In the genomic region with DNA sequence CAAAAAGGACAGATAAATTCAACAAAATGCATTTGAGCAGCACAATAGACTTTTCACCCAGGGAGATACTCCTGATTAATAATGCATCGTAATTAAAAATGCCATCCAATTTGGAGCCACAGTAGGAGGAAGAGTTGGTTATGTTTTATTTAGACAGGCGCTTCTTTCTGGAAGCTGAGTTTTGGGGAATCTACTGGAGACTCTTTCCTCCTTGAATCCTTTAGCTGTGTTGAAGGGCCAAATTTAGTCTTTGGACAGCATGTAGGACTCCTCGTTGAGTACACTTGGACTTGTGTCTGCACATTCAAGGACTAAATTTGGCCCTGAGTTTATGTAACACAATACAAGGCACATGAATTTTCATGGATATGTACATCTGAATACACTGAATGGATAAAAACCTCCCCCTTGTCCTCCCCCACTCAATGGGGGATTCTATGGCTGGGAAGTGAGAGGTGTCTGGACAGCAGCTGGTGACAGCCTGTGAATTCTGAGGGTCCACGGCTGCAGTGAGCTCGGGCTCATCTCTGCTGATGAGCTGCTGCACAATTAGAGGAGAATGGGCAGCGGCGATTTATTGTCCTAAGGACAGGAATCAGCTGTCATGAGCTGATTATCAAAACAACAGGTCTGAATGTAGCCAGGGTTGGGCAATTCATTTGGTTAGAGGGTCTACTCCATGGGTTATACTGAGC, we compare ENCODE assay signal across 15 cellular contexts.
DNase-seq lines count a peak whose midpoint lies in the region; ATAC-seq, FAIRE-seq and TF ChIP-seq lines count a peak whose summit lies in the region.
"Had no signal": no experiment of that assay in that cellular context is flagged by ENCODE, and none has a peak within 500 bp of the region (broad histone marks: within the 10 kb centered on the region; RNA-seq: fewer than 3 reads in every experiment).

No MANE protein-coding gene starts in this region.

- H3K36me3 ChIP-seq in endothelial cell of umbilical vein (ENCODE audit: control insufficient read depth in 2 of 2, extremely low read depth in 1 of 2, insufficient read depth in 2 of 2, low read length in 2 of 2) = no peaks in the 10 kb centered on the region
- no peaks in the 10 kb centered on the region for H3K36me3 ChIP-seq in brain microvascular endothelial cell (replicated peaks)

- no peaks in the 10 kb centered on the region for H4K20me1 ChIP-seq in endothelial cell of umbilical vein (replicated peaks; ENCODE audit: control insufficient read depth, extremely low read depth, insufficient read depth, low read length)

- H3K27me3 ChIP-seq in endothelial cell of umbilical vein (ENCODE audit: control insufficient read depth in 2 of 2, insufficient read depth in 2 of 2, low read length in 2 of 2) = no peaks in the 10 kb centered on the region
- no peaks in the 10 kb centered on the region for H3K27me3 ChIP-seq in brain microvascular endothelial cell (replicated peaks)

- POLR2A ChIA-PET in RWPE1 (lab: Yijun Ruan, JAX; ENCODE audit: low non-redundant PET) (no interaction called here), endothelial cell of umbilical vein (lab: Charles Lee) (no interaction called here)

- CTCF ChIA-PET in RWPE1 (lab: Yijun Ruan, JAX) = interaction anchor here (0.7 to 1.4 kb wide), 2 partner anchors 224 to 701 kb away, joined by 3 to 5 read pairs; no protein-coding TSS in a partner anchor
- CTCF ChIA-PET in endothelial cell of umbilical vein (lab: Charles Lee) = interaction anchor here (0.7 to 1.9 kb wide), 12 partner anchors 8 to 224 kb away, joined by 3 to 15 read pairs (median 4); partner anchors contain the start of gene ARHGAP21

- H3K9me1 ChIP-seq in endothelial cell of umbilical vein (replicated peaks; ENCODE audit: control insufficient read depth, extremely low read depth, insufficient read depth, low read length) = no peaks in the 10 kb centered on the region

- peak overlapping the region; percentile 32; the same call in 1 of the 2 replicates for H3K27ac ChIP-seq in RWPE1
- H3K27ac ChIP-seq in endothelial cell of umbilical vein (ENCODE audit: insufficient read depth, low read depth, low read length) = peak overlapping the region; percentile 83
- peak overlapping the region; percentile 3 for H3K27ac ChIP-seq in substantia nigra (ENCODE audit: low read depth, low read length, poor library complexity, severe bottlenecking)
- no peak overlapping the region for H3K27ac ChIP-seq in brain microvascular endothelial cell

- no peak for ATAC-seq in HG02870 (IDR thresholded peaks at IDR 0.05; ENCODE audit: unreplicated experiment)
- no peak for ATAC-seq in left cardiac atrium

- no peak overlapping the region for H3K4me2 ChIP-seq in endothelial cell of umbilical vein (ENCODE audit: insufficient read depth, low read length)

- no peaks in the 10 kb centered on the region for H3K79me2 ChIP-seq in endothelial cell of umbilical vein (ENCODE audit: control insufficient read depth, insufficient read depth, low read length)

- H2AFZ ChIP-seq in endothelial cell of umbilical vein (ENCODE audit: low read depth, low read length) = no peak overlapping the region

- DNase-seq in NCI-H146 treated with DMSO at 0.1 percent for 48 hours (lab: John Stamatoyannopoulos, UW; ENCODE audit: unreplicated experiment) = peak; percentile 23
- no peak for DNase-seq in RWPE1 (ENCODE audit: low spot score)
- no peak for DNase-seq in endothelial cell of umbilical vein (ENCODE audit: low read depth, low spot score)
- DNase-seq in substantia nigra (lab: John Stamatoyannopoulos, UW) = no peak
- no peak for DNase-seq in brain microvascular endothelial cell
- DNase-seq in left cardiac atrium = no peak
- DNase-seq: CD4-positive, alpha-beta T cell; DMS53; H7; NCI-H2029; NCI-H2171 treated with DMSO at 0.1 percent for 48 hours; NCI-H510A treated with DMSO at 0.1 percent for 48 hours; NK-92 treated with Interleukin-12 subunit alpha and Interleukin-12 subunit beta, amount 100 ng/mL, for 24 hours; SW 1271 had no signal

- H3K4me1 ChIP-seq in endothelial cell of umbilical vein (ENCODE audit: control insufficient read depth, extremely low read depth, insufficient read depth, low read length) = peaks cover 18% of the 10 kb centered on the region

- BruUV-seq in endothelial cell of umbilical vein (replicated peaks; lab: Mats Ljungman, UMichigan) = no TSS peak

- in situ Hi-C loops in brain microvascular endothelial cell (cut with HindIII; ENCODE audit: low pct_ligation_motif_present, low sequenced_read_pairs) = no loop called here

- TF ChIP-seq CTCF in RWPE1 (conservative IDR thresholded peaks at IDR 0.05; ENCODE audit: low read depth) = no peak
- no peak for TF ChIP-seq CTCF in endothelial cell of umbilical vein (IDR thresholded peaks at IDR 0.05; ENCODE audit: extremely low read depth in 1 of 2, insufficient read depth in 1 of 2, low read depth in 1 of 2, low read length in 2 of 2)
- no peak for TF ChIP-seq CTCF in brain microvascular endothelial cell (IDR thresholded peaks at IDR 0.05; ENCODE audit: low read depth, low read length, missing control alignments)

- TF ChIP-seq POLR2A in endothelial cell of umbilical vein (IDR thresholded peaks at IDR 0.05; ENCODE audit: low read depth, low read length) = no peak

- no peak overlapping the region for H3K9ac ChIP-seq in endothelial cell of umbilical vein (replicated peaks; ENCODE audit: extremely low read depth, insufficient read depth, low read length)

- intact Hi-C loops in endothelial cell of umbilical vein (cut with micrococcal nuclease) = loop anchor here (5.0 kb wide), 1 partner anchor 210 kb away; no protein-coding TSS in a partner anchor
- intact Hi-C loops in left cardiac atrium (cut with DNase I) = no loop called here

- dilution Hi-C loops in endothelial cell of umbilical vein (cut with MboI; ENCODE audit: extremely low pct_ligation_motif_present, low sequenced_read_pairs) = no loop called here

- H3K4me3 ChIP-seq in endothelial cell of umbilical vein (replicated peaks in 1 of 3; ENCODE audit: insufficient read depth in 1 of 3, low read depth in 1 of 3, low read length in 3 of 3) (no peak overlapping the region), brain microvascular endothelial cell (ENCODE audit: low read depth, low read length) (no peak overlapping the region)

- FAIRE-seq in endothelial cell of umbilical vein (lab: Jason Lieb, UNC) = no peak

- no peaks in the 10 kb centered on the region for H3K9me3 ChIP-seq in endothelial cell of umbilical vein (replicated peaks; ENCODE audit: control insufficient read depth, insufficient read depth, low read length)

TF ChIP-seq in endothelial cell of umbilical vein, 7 proteins besides CTCF, POLR2A, EP300 and RAD21:
- no peak for TF ChIP-seq MYC (IDR thresholded peaks at IDR 0.05; ENCODE audit: low read depth, low read length)
- TF ChIP-seq JUN (IDR thresholded peaks at IDR 0.05; ENCODE audit: borderline replicate concordance, insufficient read depth, insufficient read length, low read depth) = no peak
- no peak for TF ChIP-seq MAX (IDR thresholded peaks at IDR 0.05; ENCODE audit: insufficient read depth, insufficient read length)
- no peak for TF ChIP-seq POLR2AphosphoS5 (IDR thresholded peaks at IDR 0.05; ENCODE audit: insufficient read depth, low read depth, low read length)
- no peak for TF ChIP-seq GATA2 (IDR thresholded peaks at IDR 0.05; ENCODE audit: insufficient read depth, insufficient read length, low read depth, low read length)
- no peak for TF ChIP-seq FOS (IDR thresholded peaks at IDR 0.05; ENCODE audit: borderline replicate concordance, insufficient read depth, low read length)
- TF ChIP-seq EZH2 (IDR thresholded peaks at IDR 0.05; ENCODE audit: borderline replicate concordance, low read depth, low read length, severe bottlenecking) = no peak
TF ChIP-seq in endothelial cell of umbilical vein: peak in this region for 0.
